ENCODE assay signal across 1 cellular context in the genomic region with DNA sequence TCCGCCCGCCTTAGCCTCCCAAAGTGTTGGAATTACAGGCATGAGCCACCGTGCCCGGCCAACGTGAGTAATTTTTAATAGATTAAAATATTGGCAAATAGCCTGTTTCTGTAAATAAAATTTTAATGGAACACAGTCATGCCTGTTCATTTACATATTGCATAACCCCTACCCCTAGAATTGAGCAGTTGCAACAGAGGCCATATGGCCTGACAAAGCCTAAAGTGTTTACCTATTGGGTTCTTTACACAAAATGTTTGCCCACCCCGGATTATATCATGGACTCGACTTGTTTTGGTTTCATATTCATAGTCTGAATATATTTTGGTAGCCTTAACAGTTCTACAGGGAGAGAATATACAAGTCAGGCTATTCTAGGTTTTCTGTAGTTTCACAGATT.
TF ChIP-seq lines count a peak whose summit lies in the region.

No MANE protein-coding gene starts in this region.

TF ChIP-seq in liver, 16 proteins besides CTCF, POLR2A, EP300 and RAD21 (continued from another document):
- TF ChIP-seq JUND (IDR thresholded peaks at IDR 0.05) = no peak
- TF ChIP-seq NR2F2 (IDR thresholded peaks at IDR 0.05) = no peak
- TF ChIP-seq, protein P1, sequence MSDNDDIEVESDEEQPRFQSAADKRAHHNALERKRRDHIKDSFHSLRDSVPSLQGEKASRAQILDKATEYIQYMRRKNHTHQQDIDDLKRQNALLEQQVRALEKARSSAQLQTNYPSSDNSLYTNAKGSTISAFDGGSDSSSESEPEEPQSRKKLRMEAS (IDR thresholded peaks at IDR 0.05) = peak; percentile 9
- peak in 1 of 2 donors; percentile 38 for TF ChIP-seq GABPA (IDR thresholded peaks at IDR 0.05 in 1 of 2, conservative IDR thresholded peaks at IDR 0.05 in 1 of 2)
- TF ChIP-seq, protein P2, sequence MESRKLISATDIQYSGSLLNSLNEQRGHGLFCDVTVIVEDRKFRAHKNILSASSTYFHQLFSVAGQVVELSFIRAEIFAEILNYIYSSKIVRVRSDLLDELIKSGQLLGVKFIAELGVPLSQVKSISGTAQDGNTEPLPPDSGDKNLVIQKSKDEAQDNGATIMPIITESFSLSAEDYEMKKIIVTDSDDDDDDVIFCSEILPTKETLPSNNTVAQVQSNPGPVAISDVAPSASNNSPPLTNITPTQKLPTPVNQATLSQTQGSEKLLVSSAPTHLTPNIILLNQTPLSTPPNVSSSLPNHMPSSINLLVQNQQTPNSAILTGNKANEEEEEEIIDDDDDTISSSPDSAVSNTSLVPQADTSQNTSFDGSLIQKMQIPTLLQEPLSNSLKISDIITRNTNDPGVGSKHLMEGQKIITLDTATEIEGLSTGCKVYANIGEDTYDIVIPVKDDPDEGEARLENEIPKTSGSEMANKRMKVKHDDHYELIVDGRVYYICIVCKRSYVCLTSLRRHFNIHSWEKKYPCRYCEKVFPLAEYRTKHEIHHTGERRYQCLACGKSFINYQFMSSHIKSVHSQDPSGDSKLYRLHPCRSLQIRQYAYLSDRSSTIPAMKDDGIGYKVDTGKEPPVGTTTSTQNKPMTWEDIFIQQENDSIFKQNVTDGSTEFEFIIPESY (IDR thresholded peaks at IDR 0.05) = no peak
- no peak for TF ChIP-seq TAF1 (conservative IDR thresholded peaks at IDR 0.05)
- TF ChIP-seq HNF4A (conservative IDR thresholded peaks at IDR 0.05) = peak in 1 of 2 donors; percentile 42
- TF ChIP-seq, protein P3, sequence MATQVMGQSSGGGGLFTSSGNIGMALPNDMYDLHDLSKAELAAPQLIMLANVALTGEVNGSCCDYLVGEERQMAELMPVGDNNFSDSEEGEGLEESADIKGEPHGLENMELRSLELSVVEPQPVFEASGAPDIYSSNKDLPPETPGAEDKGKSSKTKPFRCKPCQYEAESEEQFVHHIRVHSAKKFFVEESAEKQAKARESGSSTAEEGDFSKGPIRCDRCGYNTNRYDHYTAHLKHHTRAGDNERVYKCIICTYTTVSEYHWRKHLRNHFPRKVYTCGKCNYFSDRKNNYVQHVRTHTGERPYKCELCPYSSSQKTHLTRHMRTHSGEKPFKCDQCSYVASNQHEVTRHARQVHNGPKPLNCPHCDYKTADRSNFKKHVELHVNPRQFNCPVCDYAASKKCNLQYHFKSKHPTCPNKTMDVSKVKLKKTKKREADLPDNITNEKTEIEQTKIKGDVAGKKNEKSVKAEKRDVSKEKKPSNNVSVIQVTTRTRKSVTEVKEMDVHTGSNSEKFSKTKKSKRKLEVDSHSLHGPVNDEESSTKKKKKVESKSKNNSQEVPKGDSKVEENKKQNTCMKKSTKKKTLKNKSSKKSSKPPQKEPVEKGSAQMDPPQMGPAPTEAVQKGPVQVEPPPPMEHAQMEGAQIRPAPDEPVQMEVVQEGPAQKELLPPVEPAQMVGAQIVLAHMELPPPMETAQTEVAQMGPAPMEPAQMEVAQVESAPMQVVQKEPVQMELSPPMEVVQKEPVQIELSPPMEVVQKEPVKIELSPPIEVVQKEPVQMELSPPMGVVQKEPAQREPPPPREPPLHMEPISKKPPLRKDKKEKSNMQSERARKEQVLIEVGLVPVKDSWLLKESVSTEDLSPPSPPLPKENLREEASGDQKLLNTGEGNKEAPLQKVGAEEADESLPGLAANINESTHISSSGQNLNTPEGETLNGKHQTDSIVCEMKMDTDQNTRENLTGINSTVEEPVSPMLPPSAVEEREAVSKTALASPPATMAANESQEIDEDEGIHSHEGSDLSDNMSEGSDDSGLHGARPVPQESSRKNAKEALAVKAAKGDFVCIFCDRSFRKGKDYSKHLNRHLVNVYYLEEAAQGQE (IDR thresholded peaks at IDR 0.05) = no peak
